In genomic region chr18:58865009-58865345, GRCh38 we compare ENCODE assay signal across 9 cellular contexts. TPM values are rescaled to one million over a fixed set of nuclear protein-coding genes. Genes with fewer than 3 reads are reported as not detected.
DNase-seq lines count a peak whose midpoint lies in the region; ATAC-seq and TF ChIP-seq lines count a peak whose summit lies in the region.
"Had no signal": no experiment of that assay in that cellular context is flagged by ENCODE, and none has a peak within 500 bp of the region (broad histone marks: within the 10 kb centered on the region; RNA-seq: fewer than 3 reads in every experiment).

No MANE protein-coding gene starts in this region.

- POLR2A ChIA-PET in CD4-positive, alpha-beta memory T cell (lab: Charles Lee; ENCODE audit: partially characterized antibody) = interaction anchor here (0.7 to 0.9 kb wide), 2 partner anchors 12 to 97 kb away, joined by 3 read pairs; no protein-coding TSS in a partner anchor
- POLR2A ChIA-PET in activated CD4-positive, alpha-beta memory T cell treated with anti-CD3 and anti-CD28 coated beads for 36 hours (lab: Charles Lee) = no interaction called here

- H2AK5ac ChIP-seq in trophoblast cell (ENCODE audit: low read length) = peak overlapping the region; percentile 65

- peaks cover 4 to 9% of the 10 kb centered on the region in 2 donors for H3K36me3 Mint-ChIP-seq in CD4-positive, alpha-beta memory T cell
- no peaks in the 10 kb centered on the region for H3K36me3 Mint-ChIP-seq in activated CD4-positive, alpha-beta memory T cell treated with anti-CD3 and anti-CD28 coated beads for 36 hours

- H4K91ac ChIP-seq in trophoblast cell (ENCODE audit: low read depth, low read length) = peak overlapping the region; percentile 100

- no peak for ATAC-seq in RWPE2 (ENCODE audit: low read depth)
- no peak for ATAC-seq in left lobe of liver

- peaks cover 40% of the 10 kb centered on the region for H3K79me1 ChIP-seq in trophoblast cell (ENCODE audit: low read length)

- WGBS in trophoblast cell (ENCODE audit: extremely low coverage, insufficient coverage, insufficient read length) = no CpG with 5 or more reads among the region's 1 CpG

- no peaks in the 10 kb centered on the region for H3K36me3 ChIP-seq in CD4-positive, alpha-beta memory T cell (ENCODE audit: insufficient read depth, low read length)
- H3K36me3 ChIP-seq in RWPE2 (ENCODE audit: low read depth) = peaks cover 43% of the 10 kb centered on the region
- H3K36me3 ChIP-seq in trophoblast cell (ENCODE audit: control insufficient read depth in 1 of 2, insufficient read depth in 2 of 2, low read length in 2 of 2) = peaks cover 2 to 5% of the 10 kb centered on the region in 2 experiments

- no peak overlapping the region for H3K9ac ChIP-seq in trophoblast cell (ENCODE audit: low read length)

- peaks cover 0 to 5% (median under 1%) of the 10 kb centered on the region in 8 donors for H3K9me3 Mint-ChIP-seq in CD4-positive, alpha-beta memory T cell
- no peaks in the 10 kb centered on the region for H3K9me3 Mint-ChIP-seq in activated CD4-positive, alpha-beta memory T cell treated with anti-CD3 and anti-CD28 coated beads for 36 hours

- peak overlapping the region; percentile 79 for H3K18ac ChIP-seq in trophoblast cell (ENCODE audit: low read length)

- peak overlapping the region; percentile 60 for H2BK120ac ChIP-seq in trophoblast cell (ENCODE audit: insufficient read depth, low read length, poor library complexity)

- H3K9me3 ChIP-seq in CD4-positive, alpha-beta memory T cell (ENCODE audit: control insufficient read depth in 1 of 2, low read length in 2 of 2) = no peaks in the 10 kb centered on the region
- no peaks in the 10 kb centered on the region for H3K9me3 ChIP-seq in RWPE2 (ENCODE audit: severe bottlenecking)
- H3K9me3 ChIP-seq in trophoblast cell (ENCODE audit: insufficient read depth, low read depth, low read length) = no peaks in the 10 kb centered on the region

- H3K27me3 Mint-ChIP-seq in CD4-positive, alpha-beta memory T cell = peaks cover 36 to 40% of the 10 kb centered on the region in 2 donors
- peaks cover 51% of the 10 kb centered on the region for H3K27me3 Mint-ChIP-seq in activated CD4-positive, alpha-beta memory T cell treated with anti-CD3 and anti-CD28 coated beads for 36 hours

- TF ChIP-seq CTCF in RWPE2 (IDR thresholded peaks at IDR 0.05; ENCODE audit: poor library complexity, severe bottlenecking) (no peak), fibroblast of the aortic adventitia (IDR thresholded peaks at IDR 0.05; ENCODE audit: insufficient read depth, low read length) (no peak)

- peak overlapping the region in 2 of 7 donors; percentile 46 to 78 for H3K27ac Mint-ChIP-seq in CD4-positive, alpha-beta memory T cell
- H3K27ac Mint-ChIP-seq in activated CD4-positive, alpha-beta memory T cell treated with anti-CD3 and anti-CD28 coated beads for 36 hours = no peak overlapping the region

- H2AFZ ChIP-seq in trophoblast cell (ENCODE audit: insufficient read depth, low read length, poor library complexity) = no peak overlapping the region

- no peak overlapping the region for H4K12ac ChIP-seq in trophoblast cell (ENCODE audit: low read depth, low read length)

- peak overlapping the region; percentile 91 for H2BK5ac ChIP-seq in trophoblast cell (ENCODE audit: low read depth, low read length, poor library complexity)

- H3K4me3 Mint-ChIP-seq in CD4-positive, alpha-beta memory T cell = peak overlapping the region; percentile 7 to 68 (median 42)
- no peak overlapping the region for H3K4me3 Mint-ChIP-seq in activated CD4-positive, alpha-beta memory T cell treated with anti-CD3 and anti-CD28 coated beads for 36 hours

- H4K8ac ChIP-seq in trophoblast cell (ENCODE audit: low read depth, low read length) = peak overlapping the region; percentile 63

- peaks cover 9% of the 10 kb centered on the region for H3K27me3 ChIP-seq in CD4-positive, alpha-beta memory T cell (ENCODE audit: insufficient read depth, low read length)
- H3K27me3 ChIP-seq in RWPE2 (ENCODE audit: insufficient read depth, poor library complexity, severe bottlenecking) = no peaks in the 10 kb centered on the region
- H3K27me3 ChIP-seq in trophoblast cell (ENCODE audit: insufficient read depth, low read length) = no peaks in the 10 kb centered on the region

- no peak overlapping the region for H3K27ac ChIP-seq in CD4-positive, alpha-beta memory T cell (ENCODE audit: low read depth, low read length)
- peak overlapping the region; percentile 82 for H3K27ac ChIP-seq in RWPE2 (ENCODE audit: poor library complexity, severe bottlenecking)
- peak overlapping the region; percentile 100 for H3K27ac ChIP-seq in trophoblast cell (ENCODE audit: low read depth, low read length)

- peaks cover 9 to 34% (median 13%) of the 10 kb centered on the region in 4 donors for H3K4me1 Mint-ChIP-seq in CD4-positive, alpha-beta memory T cell
- peaks cover 11% of the 10 kb centered on the region for H3K4me1 Mint-ChIP-seq in activated CD4-positive, alpha-beta memory T cell treated with anti-CD3 and anti-CD28 coated beads for 36 hours (ENCODE audit: low read depth)

- H3K4me3 ChIP-seq in CD4-positive, alpha-beta memory T cell (ENCODE audit: low read length in 2 of 2) = no peak overlapping the region
- H3K4me3 ChIP-seq in RWPE2 (ENCODE audit: severe bottlenecking) (no peak overlapping the region), fibroblast of the aortic adventitia (ENCODE audit: low read depth, low read length) (peak overlapping the region; percentile 57), trophoblast cell (ENCODE audit: low read depth, low read length) (no peak overlapping the region)

- intact Hi-C loops in CD4-positive, alpha-beta memory T cell (cut with micrococcal nuclease) = no loop called here
- intact Hi-C loops in activated CD4-positive, alpha-beta memory T cell treated with anti-CD3 and anti-CD28 coated beads for 36 hours (cut with micrococcal nuclease) = no loop called here

- H3K14ac ChIP-seq in trophoblast cell (ENCODE audit: low read length) = peak overlapping the region; percentile 66

- peak overlapping the region; percentile 5 for H2BK12ac ChIP-seq in trophoblast cell (ENCODE audit: low read length)

- H3K4me2 ChIP-seq in trophoblast cell (ENCODE audit: low read length) = peak overlapping the region; percentile 59

- H3K23ac ChIP-seq in trophoblast cell (ENCODE audit: low read length) = no peak overlapping the region

- H3K79me2 ChIP-seq in trophoblast cell (ENCODE audit: control insufficient read depth, insufficient read depth, low read length, poor library complexity) = peaks cover 20% of the 10 kb centered on the region

- H3K4ac ChIP-seq in trophoblast cell (ENCODE audit: low read depth, low read length) = peak overlapping the region; percentile 80

- CTCF ChIA-PET in CD4-positive, alpha-beta memory T cell (lab: Charles Lee; ENCODE audit: partially characterized antibody) = interaction anchor here (1.0 kb wide), 1 partner anchor 20 kb away, joined by 3 read pairs; no protein-coding TSS in a partner anchor
- CTCF ChIA-PET in activated CD4-positive, alpha-beta memory T cell treated with anti-CD3 and anti-CD28 coated beads for 36 hours (lab: Charles Lee) = no interaction called here

- DNase-seq in CD4-positive, alpha-beta memory T cell = no peak
- DNase-seq in RWPE2 (ENCODE audit: low spot score) = no peak
- DNase-seq in fibroblast of the aortic adventitia (ENCODE audit: low read depth) = no peak
- DNase-seq in trophoblast cell = no peak
- DNase-seq in KG1 (lab: John Stamatoyannopoulos, UW) = no peak
- no peak for DNase-seq in left lobe of liver (ENCODE audit: low spot score)
- no peak for DNase-seq in activated CD4-positive, alpha-beta memory T cell treated with anti-CD3 and anti-CD28 coated beads for 36 hours
- DNase-seq in DMS53 treated with DMSO at 0.1 percent for 48 hours (lab: John Stamatoyannopoulos, UW; ENCODE audit: unreplicated experiment) = no peak
- DNase-seq: activated CD4-positive, alpha-beta T cell treated with anti-CD3 and anti-CD28 coated beads for 1 hour had no signal

- peaks cover 8% of the 10 kb centered on the region for H3K4me1 ChIP-seq in CD4-positive, alpha-beta memory T cell (ENCODE audit: insufficient read depth, low read length)
- H3K4me1 ChIP-seq in RWPE2 (ENCODE audit: insufficient read depth, poor library complexity, severe bottlenecking) (peaks cover 44% of the 10 kb centered on the region), trophoblast cell (ENCODE audit: control insufficient read depth in 1 of 2, insufficient read depth in 2 of 2, low read length in 2 of 2) (peaks cover 13 to 30% of the 10 kb centered on the region in 2 experiments)

RNA-seq across cellular contexts. Expression of gene ZNF532, which starts 0.3 kb away (rescaled TPM):
- total RNA-seq in CD4-positive, alpha-beta memory T cell = 1 to 10 TPM; 7.8 to 9.2 TPM
- 1 to 10 TPM in 1 of 2 donors, not detected in 1; 1.1 TPM for polyA plus RNA-seq in CD4-positive, alpha-beta memory T cell
- 17.3 and 42.6 TPM in 2 replicates for total RNA-seq in fibroblast of the aortic adventitia (ENCODE audit: low replicate concordance)
- 95.4 and 96.7 TPM in 2 replicates for polyA plus RNA-seq in trophoblast cell (2013)
- 3.7 TPM for total RNA-seq in left lobe of liver
- 1 to 10 TPM; 5.5 to 5.7 TPM for total RNA-seq in activated CD4-positive, alpha-beta memory T cell treated with anti-CD3 and anti-CD28 coated beads for 36 hours
